21 cellular contexts compared by ENCODE assay signal in the genomic region with DNA sequence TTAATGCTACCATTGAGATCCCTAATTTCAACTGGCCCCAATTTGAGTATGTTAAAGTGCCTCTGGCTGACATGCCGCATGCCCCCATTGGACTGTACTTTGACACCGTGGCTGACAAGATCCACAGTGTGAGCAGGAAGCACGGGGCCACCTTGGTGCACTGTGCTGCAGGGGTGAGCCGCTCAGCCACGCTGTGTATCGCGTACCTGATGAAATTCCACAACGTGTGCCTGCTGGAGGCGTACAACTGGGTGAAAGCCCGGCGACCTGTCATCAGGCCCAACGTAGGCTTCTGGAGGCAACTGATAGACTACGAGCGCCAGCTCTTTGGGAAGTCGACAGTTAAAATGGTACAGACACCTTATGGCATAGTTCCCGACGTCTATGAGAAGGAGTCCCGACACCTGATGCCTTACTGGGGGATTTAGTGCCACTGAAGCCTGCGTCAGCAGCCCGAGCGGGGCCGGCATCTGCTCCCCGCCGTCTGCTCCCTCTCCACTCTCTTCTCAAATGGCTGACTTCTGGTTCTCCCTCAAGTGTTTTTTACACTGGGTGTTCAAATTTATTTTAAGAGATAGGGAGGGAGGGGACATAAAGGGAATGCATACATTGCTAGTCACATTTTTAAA. TPM values are rescaled to one million over a fixed set of nuclear protein-coding genes. Genes with fewer than 3 reads are reported as not detected.
DNase-seq lines count a peak whose midpoint lies in the region; TF ChIP-seq lines count a peak whose summit lies in the region.
"Had no signal": no experiment of that assay in that cellular context is flagged by ENCODE, and none has a peak within 500 bp of the region (broad histone marks: within the 10 kb centered on the region; RNA-seq: fewer than 3 reads in every experiment).

No MANE protein-coding gene starts in this region.

- no peak overlapping the region for H2BK5ac ChIP-seq in neuronal stem cell (ENCODE audit: low read length)

- no peak overlapping the region for H4K8ac ChIP-seq in neuronal stem cell (ENCODE audit: low read depth, low read length)

- H2BK12ac ChIP-seq in neuronal stem cell (ENCODE audit: low read length), result no peak overlapping the region

- peaks cover 4% of the 10 kb centered on the region for H3K79me1 ChIP-seq in neuronal stem cell (ENCODE audit: low read depth, low read length)

- peak overlapping the region; percentile 60 for H3K18ac ChIP-seq in neuronal stem cell (ENCODE audit: low read length)

- no peak overlapping the region for H3K4me2 ChIP-seq in neuronal stem cell (ENCODE audit: insufficient read depth, low read length, poor library complexity, severe bottlenecking)

- H4K91ac ChIP-seq in neuronal stem cell (ENCODE audit: low read depth, low read length, poor library complexity), result no peak overlapping the region

- H2AFZ ChIP-seq in neuronal stem cell (ENCODE audit: low read length), result no peak overlapping the region

- peak overlapping the region; percentile 66 for H3K9ac ChIP-seq in neuronal stem cell (ENCODE audit: low read depth, low read length, poor library complexity)

- intact Hi-C loops in dorsolateral prefrontal cortex (cut with DNase I), result no loop called here

- peaks cover 4 to 10% of the 10 kb centered on the region in 2 donors for H3K4me1 ChIP-seq in neuronal stem cell (ENCODE audit: control insufficient read depth in 2 of 2, insufficient read depth in 1 of 2, low read depth in 1 of 2, low read length in 2 of 2)
- H3K4me1 ChIP-seq in suprapubic skin, result no peaks in the 10 kb centered on the region
- H3K4me1 ChIP-seq: BE2C had no signal

- H3K9me3 ChIP-seq in neuronal stem cell (replicated peaks in 1 of 2; ENCODE audit: control insufficient read depth in 2 of 2, insufficient read depth in 1 of 2, low read depth in 1 of 2, low read length in 2 of 2), result no peaks in the 10 kb centered on the region
- H3K9me3 ChIP-seq in suprapubic skin, result no peaks in the 10 kb centered on the region
- H3K9me3 ChIP-seq: BE2C, Caco-2, spleen had no signal

- H3K27me3 ChIP-seq in dorsolateral prefrontal cortex (no peaks in the 10 kb centered on the region), neuronal stem cell (ENCODE audit: control insufficient read depth in 3 of 3, insufficient read depth in 3 of 3, low read depth in 1 of 3, low read length in 3 of 3) (no peaks in the 10 kb centered on the region), suprapubic skin (no peaks in the 10 kb centered on the region)
- H3K27me3 ChIP-seq: BE2C, brain microvascular endothelial cell, spleen had no signal

- no peak overlapping the region for H3K4ac ChIP-seq in neuronal stem cell (ENCODE audit: low read length)

- DNase-seq in NCI-H2107 treated with DMSO at 0.1 percent for 48 hours (lab: John Stamatoyannopoulos, UW; ENCODE audit: unreplicated experiment) (peak; percentile 14), NCI-H2107 (lab: John Stamatoyannopoulos, UW) (no peak), NCI-H526 (lab: John Stamatoyannopoulos, UW) (peak; percentile 53 to 74), dorsolateral prefrontal cortex (peak in 1 of 10 donors; percentile 28), neuronal stem cell (ENCODE audit: low spot score) (no peak), LoVo (ENCODE audit: low spot score) (no peak), NCI-H446 treated with DMSO at 0.1 percent for 48 hours (lab: John Stamatoyannopoulos, UW) (no peak), suprapubic skin (ENCODE audit: low spot score in 2 of 2) (no peak)
- DNase-seq: activated CD4-positive, alpha-beta T cell treated with anti-CD3 and anti-CD28 coated beads, Interleukin-2, amount 50 U/mL, for 1 hour; activated T-cell treated with anti-CD3 and anti-CD28 coated beads, Interleukin-2, amount 50 U/mL, for 1 hour; BE2C; brain microvascular endothelial cell; Caco-2; naive B cell; NCI-H1048; NCI-H2081; RPMI8226; spleen; SW 1271 had no signal

- H3K27ac ChIP-seq in dorsolateral prefrontal cortex (peak overlapping the region in 37 of 59 donors; percentile 6 to 73 (median 47)), neuronal stem cell (replicated peaks; ENCODE audit: low read length) (peak overlapping the region; percentile 23), suprapubic skin (no peak overlapping the region)
- H3K27ac ChIP-seq: 22Rv1, brain microvascular endothelial cell, HL-60, spleen had no signal

- TF ChIP-seq CTCF in dorsolateral prefrontal cortex (IDR thresholded peaks at IDR 0.05 in 54 of 56, conservative IDR thresholded peaks at IDR 0.05 in 2 of 56; ENCODE audit: low read depth in 1 of 56, partially characterized antibody in 56 of 56), result no peak
- no peak for TF ChIP-seq CTCF in suprapubic skin (IDR thresholded peaks at IDR 0.05)

- TF ChIP-seq POLR2A in suprapubic skin (IDR thresholded peaks at IDR 0.05), result no peak

- H3K36me3 ChIP-seq in neuronal stem cell (replicated peaks in 1 of 2; ENCODE audit: control insufficient read depth in 2 of 2, insufficient read depth in 2 of 2, low read length in 2 of 2), result peaks cover 10 to 70% of the 10 kb centered on the region in 2 donors
- peaks cover 58% of the 10 kb centered on the region for H3K36me3 ChIP-seq in suprapubic skin

- H2AK5ac ChIP-seq in neuronal stem cell (ENCODE audit: low read depth, low read length), result no peak overlapping the region

- H2BK15ac ChIP-seq in neuronal stem cell (ENCODE audit: low read length), result no peak overlapping the region

- H3K23ac ChIP-seq in neuronal stem cell (ENCODE audit: low read depth, low read length, poor library complexity), result peak overlapping the region; percentile 75

- TF ChIP-seq EP300 in suprapubic skin (IDR thresholded peaks at IDR 0.05), result no peak

- no peak overlapping the region for H2BK120ac ChIP-seq in neuronal stem cell (ENCODE audit: low read depth, low read length)

- H3K14ac ChIP-seq in neuronal stem cell (ENCODE audit: low read length), result no peak overlapping the region

- peak overlapping the region in 3 of 59 donors; percentile 6 to 20 (median 9) for H3K4me3 ChIP-seq in dorsolateral prefrontal cortex
- peak overlapping the region in 1 of 2 donors; percentile 19 for H3K4me3 ChIP-seq in neuronal stem cell (ENCODE audit: low read length in 2 of 2)
- H3K4me3 ChIP-seq in suprapubic skin, result no peak overlapping the region
- H3K4me3 ChIP-seq: spleen had no signal

- WGBS in neuronal stem cell (ENCODE audit: extremely low coverage in 2 of 2, insufficient read length in 2 of 2, insufficient replicate concordance in 1 of 2), 2 donors, result no CpG with 5 or more reads among the region's 24 CpGs
- WGBS in suprapubic skin, result 70% methylated on average over 17 of the region's 24 CpGs

RNA-seq across cellular contexts. Expression of a gene that starts 22.9 kb away (rescaled TPM):
- total RNA-seq in dorsolateral prefrontal cortex (10 to 100 TPM in 119 of 120 experiments, 1 to 10 TPM in 1; 9.8 to 30.5 (median 19.3) TPM), suprapubic skin (100 to 1,000 TPM in 1 of 4 donors, 10 to 100 TPM in 3; 31.4 to 107 (median 68.5) TPM)
- 24.2 TPM for polyA plus RNA-seq in neuronal stem cell (2013, experiment 1 of 2)
- polyA plus RNA-seq in neuronal stem cell (2013, experiment 2 of 2), result 24.1 TPM

Comparison
In these comparisons a context has a peak if more than half of its experiments do, and no peak if none do; other contexts are left out.
1. DNase-seq: peak in NCI-H2107 treated with DMSO at 0.1 percent for 48 hours (single experiment) and NCI-H526 (2 of 2); none in NCI-H2107 (single experiment), neuronal stem cell (single experiment), LoVo (single experiment), NCI-H446 treated with DMSO at 0.1 percent for 48 hours (single experiment) and suprapubic skin (0 of 2).